ENCODE assay signal across 12 cellular contexts in the genomic region with DNA sequence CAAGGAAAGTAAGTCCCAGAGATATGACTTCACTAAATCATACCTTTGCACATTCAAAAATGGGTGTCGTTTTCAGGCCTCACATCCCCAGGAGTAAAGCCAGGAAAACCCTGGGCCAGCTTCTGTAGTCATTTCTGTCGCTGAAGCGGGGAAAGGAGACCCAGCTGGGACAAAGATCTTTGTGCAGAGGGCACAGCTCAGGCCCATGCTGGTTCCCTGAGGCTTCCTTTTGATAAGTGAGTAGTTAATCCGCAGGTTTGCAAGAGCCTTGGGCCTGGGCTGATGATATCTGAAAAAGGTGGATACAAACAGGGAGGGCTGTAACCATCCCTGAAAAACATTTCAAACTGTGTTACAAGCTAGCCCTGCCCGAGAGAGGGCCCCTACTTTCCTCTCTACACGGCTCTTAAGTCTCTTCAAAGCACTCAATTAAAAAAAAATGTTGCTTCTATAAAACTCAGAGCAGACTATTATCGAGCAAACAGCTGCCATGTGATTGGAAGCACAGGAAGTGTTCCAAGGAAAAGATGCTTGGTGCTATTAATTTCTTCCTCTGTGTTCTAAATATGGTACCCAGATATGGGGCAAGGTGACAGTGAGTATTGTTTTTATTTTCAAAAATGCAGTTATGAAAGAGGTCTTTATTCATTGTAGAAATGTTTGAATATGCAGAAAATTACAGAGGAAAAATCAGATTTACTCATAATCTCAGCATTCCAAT.
"Had no signal": no experiment of that assay in that cellular context is flagged by ENCODE, and none has a peak within 500 bp of the region (broad histone marks: within the 10 kb centered on the region; RNA-seq: fewer than 3 reads in every experiment).

No MANE protein-coding gene starts in this region.

- H3K36me3 Mint-ChIP-seq: naive B cell; stimulated activated effector memory CD8-positive, alpha-beta T cell treated with anti-CD3 and anti-CD28 coated beads, Interleukin-12 subunit alpha, Interleukin-12 subunit beta, amount 100 ng/mL, for 72 hours had no signal

- H3K36me3 ChIP-seq: breast epithelium had no signal

- H3K9ac ChIP-seq: parathyroid adenoma had no signal

- H3K79me2 ChIP-seq: parathyroid adenoma had no signal

- H3K9me3 Mint-ChIP-seq: activated T-helper 17 cell treated with anti-CD3 and anti-CD28 coated beads, Interleukin-2, amount 50 U/mL, for 72 hours; dendritic cell treated with granulocyte-macrophage colony-stimulating factor and Interleukin-4, amounts not matched to agents 40 ng/mL and 50 ng/mL, for 4 days; naive B cell; stimulated activated effector memory CD8-positive, alpha-beta T cell treated with anti-CD3 and anti-CD28 coated beads, Interleukin-12 subunit alpha, Interleukin-12 subunit beta, amount 100 ng/mL, for 72 hours had no signal

- H3K4me1 ChIP-seq: breast epithelium had no signal

- H3K27ac Mint-ChIP-seq: activated T-helper 17 cell treated with anti-CD3 and anti-CD28 coated beads, Interleukin-2, amount 50 U/mL, for 72 hours; dendritic cell treated with granulocyte-macrophage colony-stimulating factor and Interleukin-4, amounts not matched to agents 40 ng/mL and 50 ng/mL, for 4 days; stimulated activated effector memory CD8-positive, alpha-beta T cell treated with anti-CD3 and anti-CD28 coated beads, Interleukin-12 subunit alpha, Interleukin-12 subunit beta, amount 100 ng/mL, for 72 hours had no signal

- H3K4me1 Mint-ChIP-seq: activated T-helper 17 cell treated with anti-CD3 and anti-CD28 coated beads, Interleukin-2, amount 50 U/mL, for 72 hours; naive B cell; stimulated activated effector memory CD8-positive, alpha-beta T cell treated with anti-CD3 and anti-CD28 coated beads, Interleukin-12 subunit alpha, Interleukin-12 subunit beta, amount 100 ng/mL, for 72 hours had no signal

- H2AFZ ChIP-seq: parathyroid adenoma had no signal

- H3K4me3 Mint-ChIP-seq: activated T-helper 17 cell treated with anti-CD3 and anti-CD28 coated beads, Interleukin-2, amount 50 U/mL, for 72 hours; dendritic cell treated with granulocyte-macrophage colony-stimulating factor and Interleukin-4, amounts not matched to agents 40 ng/mL and 50 ng/mL, for 4 days; naive B cell; stimulated activated effector memory CD8-positive, alpha-beta T cell treated with anti-CD3 and anti-CD28 coated beads, Interleukin-12 subunit alpha, Interleukin-12 subunit beta, amount 100 ng/mL, for 72 hours had no signal

- H3K4me3 ChIP-seq: breast epithelium had no signal

- ATAC-seq: activated T-helper 17 cell treated with anti-CD3 and anti-CD28 coated beads, Interleukin-2, amount 50 U/mL, for 72 hours; stimulated activated effector memory CD8-positive, alpha-beta T cell treated with anti-CD3 and anti-CD28 coated beads, Interleukin-12 subunit alpha, Interleukin-12 subunit beta, amount 100 ng/mL, for 72 hours had no signal

- H3K27ac ChIP-seq: breast epithelium, parathyroid adenoma had no signal

- H3K9me3 ChIP-seq: breast epithelium had no signal

- DNase-seq: activated CD4-positive, alpha-beta T cell treated with anti-CD3 and anti-CD28 coated beads for 1 hour; activated CD4-positive, alpha-beta T cell treated with anti-CD3 and anti-CD28 coated beads, Interleukin-2, amount 50 U/mL, for 4 hours; activated naive CD4-positive, alpha-beta T cell treated with Interleukin-2 at 50 U/mL for 16 hours; anterior cingulate cortex; head of caudate nucleus; mammary epithelial cell; naive B cell had no signal
